In the genomic region with DNA sequence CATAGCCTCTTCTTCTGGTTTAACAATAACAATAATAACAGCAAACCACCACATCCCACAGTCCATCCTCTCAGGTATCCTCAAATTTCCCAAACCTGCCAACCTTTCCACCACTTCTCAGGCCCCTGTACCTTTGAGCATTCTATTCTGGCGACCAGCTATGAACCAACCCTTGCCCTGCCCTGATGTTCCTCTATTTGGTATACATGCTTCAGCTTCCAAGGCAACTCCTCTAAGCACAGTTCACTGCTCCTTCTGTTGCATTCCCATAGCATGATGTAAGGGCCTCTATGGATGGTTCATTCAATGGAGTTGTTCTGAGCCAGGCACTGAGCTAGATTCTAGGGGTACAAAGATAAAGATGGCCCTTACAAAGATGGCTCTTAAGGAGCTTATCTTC, we compare ENCODE assay signal across 12 cellular contexts. TPM values are rescaled to one million over a fixed set of nuclear protein-coding genes. Genes with fewer than 3 reads are reported as not detected.
DNase-seq lines count a peak whose midpoint lies in the region; ATAC-seq and TF ChIP-seq lines count a peak whose summit lies in the region.
"Not testable (repeated sequence)": the region's sequence is repeated elsewhere in the genome, so short reads cannot be mapped to it uniquely, and the experiment has no call there.
"Had no signal": no experiment of that assay in that cellular context is flagged by ENCODE, and none has a peak within 500 bp of the region (broad histone marks: within the 10 kb centered on the region; RNA-seq: fewer than 3 reads in every experiment).

No MANE protein-coding gene starts in this region.

- not testable (repeated sequence) for H2AK5ac ChIP-seq in IMR-90 (ENCODE audit: low read depth, low read length)

- H2AK9ac ChIP-seq in IMR-90 (replicated peaks; ENCODE audit: low read depth, low read length, poor library complexity) = not testable (repeated sequence)

- H4K5ac ChIP-seq in IMR-90 (ENCODE audit: low read depth, low read length) = not testable (repeated sequence)

- in situ Hi-C loops in IMR-90 (cut with MboI; ENCODE audit: low sequenced_read_pairs) = not testable (repeated sequence)

- POLR2A ChIA-PET in IMR-90 (lab: Charles Lee; ENCODE audit: unreplicated experiment) = not testable (repeated sequence)

- no CpG with 5 or more reads among the region's 1 CpG for WGBS in IMR-90 (ENCODE audit: extremely low coverage in 2 of 2, insufficient read length in 1 of 2), 2 experiments

- not testable (repeated sequence) for H4K91ac ChIP-seq in IMR-90 (ENCODE audit: insufficient read depth, low read depth, low read length)

- H2BK120ac ChIP-seq in IMR-90 (ENCODE audit: low read depth, low read length) = not testable (repeated sequence)

- not testable (repeated sequence) for H4K8ac ChIP-seq in IMR-90 (ENCODE audit: low read depth in 2 of 2, low read length in 2 of 2)

- H3K56ac ChIP-seq in IMR-90 (ENCODE audit: extremely low read depth, insufficient read depth, low read length) = not testable (repeated sequence)

- TF ChIP-seq POLR2A in IMR-90 (IDR thresholded peaks at IDR 0.05; ENCODE audit: low read depth, low read length) = not testable (repeated sequence)

- H3K36me3 ChIP-seq in IMR-90 (ENCODE audit: control insufficient read depth, insufficient read depth, low read length); RWPE2 (ENCODE audit: low read depth); left lung; lower lobe of right lung; upper lobe of right lung: not testable (repeated sequence)

- H3K4me2 ChIP-seq in IMR-90 (ENCODE audit: low read depth, low read length) = not testable (repeated sequence)

- H2AFZ ChIP-seq in IMR-90 (replicated peaks; ENCODE audit: low read length, poor library complexity) = not testable (repeated sequence)

- not testable (repeated sequence) for TF ChIP-seq CTCF in IMR-90 (conservative IDR thresholded peaks at IDR 0.05; ENCODE audit: low read depth, low read length); RWPE2 (IDR thresholded peaks at IDR 0.05; ENCODE audit: poor library complexity, severe bottlenecking); foreskin keratinocyte (conservative IDR thresholded peaks at IDR 0.05); left lung (IDR thresholded peaks at IDR 0.05); lower lobe of right lung (IDR thresholded peaks at IDR 0.05); upper lobe of right lung (IDR thresholded peaks at IDR 0.05)

- not testable (repeated sequence) for H3K27me3 ChIP-seq in IMR-90 (ENCODE audit: control insufficient read depth, insufficient read depth, low read length); RWPE2 (ENCODE audit: insufficient read depth, poor library complexity, severe bottlenecking); foreskin keratinocyte; left lung; lower lobe of right lung (ENCODE audit: low read depth); upper lobe of right lung

- H3K9ac ChIP-seq in IMR-90 (ENCODE audit: low read depth, low read length) = not testable (repeated sequence)

- not testable (repeated sequence) for H4K20me1 ChIP-seq in IMR-90 (ENCODE audit: insufficient read depth, low read length)

- not testable (repeated sequence) for H2BK20ac ChIP-seq in IMR-90 (ENCODE audit: low read depth, low read length)

- ATAC-seq in IMR-90 (ENCODE audit: low read depth) (peak; percentile 85), RWPE2 (ENCODE audit: low read depth) (peak; percentile 27; the same call in 1 of the 3 replicates), SK-N-SH treated with all-trans-retinoic acid at 6 μM for 48 hours (peak; percentile 39; the same call in 1 of the 3 replicates), esophagus mucosa (peak; percentile 42), foreskin keratinocyte (peak; percentile 65), left lung (peak; percentile 67), lower lobe of right lung (peak; percentile 35 to 62), upper lobe of right lung (peak; percentile 53)

- H3K4me3 ChIP-seq in IMR-90 (ENCODE audit: insufficient read depth, low read depth, low read length); RWPE2 (ENCODE audit: severe bottlenecking); left lung; lower lobe of right lung; upper lobe of right lung: not testable (repeated sequence)

- H2BK15ac ChIP-seq in IMR-90 (ENCODE audit: low read depth, low read length) = not testable (repeated sequence)

- not testable (repeated sequence) for H3K18ac ChIP-seq in IMR-90 (ENCODE audit: low read depth, low read length)

- H3K79me1 ChIP-seq in IMR-90 (ENCODE audit: low read depth in 1 of 2, low read length in 2 of 2) = not testable (repeated sequence)

- not testable (repeated sequence) for H3K4me1 ChIP-seq in IMR-90 (ENCODE audit: control insufficient read depth, insufficient read depth, low read length); RWPE2 (ENCODE audit: insufficient read depth, poor library complexity, severe bottlenecking); foreskin keratinocyte; left lung; lower lobe of right lung; upper lobe of right lung

- H3K14ac ChIP-seq in IMR-90 (replicated peaks; ENCODE audit: low read depth, low read length) = not testable (repeated sequence)

- not testable (repeated sequence) for H3K9me3 ChIP-seq in IMR-90 (ENCODE audit: control insufficient read depth, insufficient read depth, low read length); RWPE2 (ENCODE audit: severe bottlenecking); left lung; lower lobe of right lung; upper lobe of right lung

- not testable (repeated sequence) for H3K9me1 ChIP-seq in IMR-90 (ENCODE audit: insufficient read depth, low read length)

- H2BK5ac ChIP-seq in IMR-90 (ENCODE audit: low read depth, low read length, poor library complexity, severe bottlenecking) = not testable (repeated sequence)

- DNase-seq in IMR-90; RWPE2 (ENCODE audit: low spot score); foreskin keratinocyte; left lung; lower lobe of right lung; upper lobe of right lung: not testable (repeated sequence)

- H3K4ac ChIP-seq in IMR-90 (ENCODE audit: low read depth, low read length) = not testable (repeated sequence)

- H3K23ac ChIP-seq in IMR-90 (ENCODE audit: low read depth, low read length) = not testable (repeated sequence)

- TF ChIP-seq RAD21 in IMR-90 (IDR thresholded peaks at IDR 0.05; ENCODE audit: low read length) = not testable (repeated sequence)

- not testable (repeated sequence) for BruUV-seq in IMR-90 (replicated peaks; lab: Mats Ljungman, UMichigan)

- intact Hi-C loops in IMR-90 (cut with micrococcal nuclease); left lung (cut with DNase I); lower lobe of right lung (cut with DNase I); upper lobe of right lung (cut with DNase I): not testable (repeated sequence)

- CTCF ChIA-PET in IMR-90 (lab: Yijun Ruan, JAX) = not testable (repeated sequence)

- dilution Hi-C loops in IMR-90 (cut with HindIII; ENCODE audit: low sequenced_read_pairs, unreplicated experiment) = not testable (repeated sequence)

- not testable (repeated sequence) for H3K27ac ChIP-seq in IMR-90 (ENCODE audit: insufficient read depth, low read length); RWPE2 (ENCODE audit: poor library complexity, severe bottlenecking); foreskin keratinocyte; left lung; lower lobe of right lung; upper lobe of right lung

RNA-seq across cellular contexts. Expression of gene NUDT4B, which starts 46.3 kb away (rescaled TPM):
- total RNA-seq in IMR-90 (2012; rRNA removed) = 19.9 and 28.6 TPM in 2 replicates
- 9.5 and 10.6 TPM in 2 replicates for polyA plus RNA-seq in IMR-90 (2012; rRNA removed)
- 3.1 and 5.0 TPM in 2 replicates for polyA plus RNA-seq in IMR-90 (2012; cell fraction: cytosol; rRNA removed)
- polyA plus RNA-seq in IMR-90 (2012; cell fraction: nucleus; rRNA removed; ENCODE audit: low replicate concordance) = 0.39 and 9.2 TPM in 2 replicates
- not detected for total RNA-seq in esophagus mucosa
- 1.0 and 1.2 TPM in 2 replicates for total RNA-seq in foreskin keratinocyte
- polyA plus RNA-seq in foreskin keratinocyte = 0.21 TPM in 1 of 2 replicates, not detected in the other
- 1 to 10 TPM in 1 of 2 donors, under 1 TPM in 1; 0.90 to 2.5 TPM for total RNA-seq in left lung
- total RNA-seq in lower lobe of right lung = not detected
- total RNA-seq in upper lobe of right lung = 1.8 TPM
- total RNA-seq: A673; Caco-2; CD4-positive, CD25-positive, alpha-beta regulatory T cell; CD8-positive, alpha-beta T cell had no signal

Comparison
In these comparisons a context has a peak if more than half of its experiments do, and no peak if none do; other contexts are left out.
1. ATAC-seq: peak in every context shown above with its lines; median percentile 85 in IMR-90; 67 in left lung; 65 in foreskin keratinocyte; 53 in upper lobe of right lung; 48 in lower lobe of right lung; 42 in esophagus mucosa; 39 in SK-N-SH treated with all-trans-retinoic acid at 6 μM for 48 hours; 27 in RWPE2.